Comparison of ENCODE assay signal across 1 cellular context in the genomic region with DNA sequence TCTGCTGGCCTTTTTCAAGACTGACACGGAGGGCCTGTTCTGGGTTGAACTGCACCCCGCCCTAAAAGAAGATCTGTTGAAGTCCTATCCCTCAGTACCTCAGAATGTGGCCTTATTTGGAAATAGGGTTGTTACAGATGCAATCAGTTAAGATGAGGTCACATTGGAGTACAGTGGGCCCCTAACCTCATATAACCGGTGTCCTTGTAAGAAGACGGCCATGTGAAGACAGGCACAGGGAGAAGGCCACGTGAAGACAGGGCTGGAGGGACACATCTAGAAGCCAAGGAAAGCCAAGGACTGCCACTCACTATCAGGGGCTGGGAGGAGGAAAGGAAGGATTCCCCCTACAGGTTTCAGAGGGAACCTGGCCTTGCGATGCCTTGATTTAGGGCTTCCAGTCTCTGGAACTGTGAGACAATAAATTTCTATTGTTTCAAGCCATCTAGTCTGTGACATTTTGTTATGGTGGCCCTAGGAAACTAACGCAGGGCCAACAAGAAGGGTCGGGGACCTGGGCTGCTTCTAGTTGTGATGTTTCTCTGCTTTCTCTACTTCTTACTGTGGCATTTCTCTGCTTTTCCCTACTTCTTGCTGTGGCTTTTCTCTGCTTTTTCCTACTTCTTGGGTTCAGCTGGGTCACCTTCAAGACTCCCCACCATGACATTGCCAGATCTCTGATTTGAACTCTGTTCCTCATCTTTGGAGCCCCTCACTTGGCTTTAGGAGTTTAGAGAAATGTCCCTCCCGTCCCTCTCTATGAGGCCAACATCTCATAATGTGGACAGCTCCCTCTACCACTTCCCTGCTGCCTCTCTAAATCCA.
TF ChIP-seq lines count a peak whose summit lies in the region.

No MANE protein-coding gene starts in this region.

TF ChIP-seq in Ishikawa, 13 proteins besides CTCF, POLR2A, EP300 and RAD21 (continued from another document):
- TF ChIP-seq, protein P1, sequence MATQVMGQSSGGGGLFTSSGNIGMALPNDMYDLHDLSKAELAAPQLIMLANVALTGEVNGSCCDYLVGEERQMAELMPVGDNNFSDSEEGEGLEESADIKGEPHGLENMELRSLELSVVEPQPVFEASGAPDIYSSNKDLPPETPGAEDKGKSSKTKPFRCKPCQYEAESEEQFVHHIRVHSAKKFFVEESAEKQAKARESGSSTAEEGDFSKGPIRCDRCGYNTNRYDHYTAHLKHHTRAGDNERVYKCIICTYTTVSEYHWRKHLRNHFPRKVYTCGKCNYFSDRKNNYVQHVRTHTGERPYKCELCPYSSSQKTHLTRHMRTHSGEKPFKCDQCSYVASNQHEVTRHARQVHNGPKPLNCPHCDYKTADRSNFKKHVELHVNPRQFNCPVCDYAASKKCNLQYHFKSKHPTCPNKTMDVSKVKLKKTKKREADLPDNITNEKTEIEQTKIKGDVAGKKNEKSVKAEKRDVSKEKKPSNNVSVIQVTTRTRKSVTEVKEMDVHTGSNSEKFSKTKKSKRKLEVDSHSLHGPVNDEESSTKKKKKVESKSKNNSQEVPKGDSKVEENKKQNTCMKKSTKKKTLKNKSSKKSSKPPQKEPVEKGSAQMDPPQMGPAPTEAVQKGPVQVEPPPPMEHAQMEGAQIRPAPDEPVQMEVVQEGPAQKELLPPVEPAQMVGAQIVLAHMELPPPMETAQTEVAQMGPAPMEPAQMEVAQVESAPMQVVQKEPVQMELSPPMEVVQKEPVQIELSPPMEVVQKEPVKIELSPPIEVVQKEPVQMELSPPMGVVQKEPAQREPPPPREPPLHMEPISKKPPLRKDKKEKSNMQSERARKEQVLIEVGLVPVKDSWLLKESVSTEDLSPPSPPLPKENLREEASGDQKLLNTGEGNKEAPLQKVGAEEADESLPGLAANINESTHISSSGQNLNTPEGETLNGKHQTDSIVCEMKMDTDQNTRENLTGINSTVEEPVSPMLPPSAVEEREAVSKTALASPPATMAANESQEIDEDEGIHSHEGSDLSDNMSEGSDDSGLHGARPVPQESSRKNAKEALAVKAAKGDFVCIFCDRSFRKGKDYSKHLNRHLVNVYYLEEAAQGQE (IDR thresholded peaks at IDR 0.05; ENCODE audit: low read depth), result peak; percentile 36; the same call in 1 of the 2 replicates
